In genomic region chr13:112601351-112601750, GRCh38 we compare ENCODE assay signal across 23 cellular contexts.
"Had no signal": no experiment of that assay in that cellular context is flagged by ENCODE, and none has a peak within 500 bp of the region (broad histone marks: within the 10 kb centered on the region; RNA-seq: fewer than 3 reads in every experiment).

No MANE protein-coding gene starts in this region.

- ATAC-seq: HepG2 had no signal

- H3K36me3 ChIP-seq: Peyer's patch, SJSA1 had no signal

- H3K9ac ChIP-seq: KMS-11 had no signal

- H3K4me1 ChIP-seq: Peyer's patch, SJSA1 had no signal

- H3K4me3 ChIP-seq: PC-9, Peyer's patch, SJSA1, SK-N-MC had no signal

- H3K27ac ChIP-seq: KMS-11, PC-9, Peyer's patch, SJSA1, SK-N-MC had no signal

- H3K9me3 ChIP-seq: Peyer's patch, SJSA1 had no signal

- DNase-seq: IMR-90; Kasumi-1; MM.1S; NCI-H1092 treated with DMSO at 0.1 percent for 48 hours; NCI-H1436; NCI-H187; NCI-H2029; NCI-H2081 treated with DMSO at 0.1 percent for 48 hours; NCI-H2171 treated with DMSO at 0.1 percent for 48 hours; NCI-H345; NCI-H446 treated with DMSO at 0.1 percent for 48 hours; NCI-H510A treated with DMSO at 0.1 percent for 48 hours; NCI-H526; NK-92 treated with Interleukin-12 subunit alpha and Interleukin-12 subunit beta, amount 100 ng/mL, for 24 hours; OCI-M1; PC-9; Peyer's patch; Right ventricle myocardium superior; SIG-M5 had no signal

- H3K27me3 ChIP-seq: Peyer's patch had no signal
